Comparison of ENCODE assay signal across 2 cellular contexts in genomic region chr15:23670970-23671369, GRCh38.
TF ChIP-seq lines count a peak whose summit lies in the region.

No MANE protein-coding gene starts in this region.

TF ChIP-seq in HepG2, 621 proteins besides CTCF, POLR2A, EP300 and RAD21:
- TF ChIP-seq, protein P1, sequence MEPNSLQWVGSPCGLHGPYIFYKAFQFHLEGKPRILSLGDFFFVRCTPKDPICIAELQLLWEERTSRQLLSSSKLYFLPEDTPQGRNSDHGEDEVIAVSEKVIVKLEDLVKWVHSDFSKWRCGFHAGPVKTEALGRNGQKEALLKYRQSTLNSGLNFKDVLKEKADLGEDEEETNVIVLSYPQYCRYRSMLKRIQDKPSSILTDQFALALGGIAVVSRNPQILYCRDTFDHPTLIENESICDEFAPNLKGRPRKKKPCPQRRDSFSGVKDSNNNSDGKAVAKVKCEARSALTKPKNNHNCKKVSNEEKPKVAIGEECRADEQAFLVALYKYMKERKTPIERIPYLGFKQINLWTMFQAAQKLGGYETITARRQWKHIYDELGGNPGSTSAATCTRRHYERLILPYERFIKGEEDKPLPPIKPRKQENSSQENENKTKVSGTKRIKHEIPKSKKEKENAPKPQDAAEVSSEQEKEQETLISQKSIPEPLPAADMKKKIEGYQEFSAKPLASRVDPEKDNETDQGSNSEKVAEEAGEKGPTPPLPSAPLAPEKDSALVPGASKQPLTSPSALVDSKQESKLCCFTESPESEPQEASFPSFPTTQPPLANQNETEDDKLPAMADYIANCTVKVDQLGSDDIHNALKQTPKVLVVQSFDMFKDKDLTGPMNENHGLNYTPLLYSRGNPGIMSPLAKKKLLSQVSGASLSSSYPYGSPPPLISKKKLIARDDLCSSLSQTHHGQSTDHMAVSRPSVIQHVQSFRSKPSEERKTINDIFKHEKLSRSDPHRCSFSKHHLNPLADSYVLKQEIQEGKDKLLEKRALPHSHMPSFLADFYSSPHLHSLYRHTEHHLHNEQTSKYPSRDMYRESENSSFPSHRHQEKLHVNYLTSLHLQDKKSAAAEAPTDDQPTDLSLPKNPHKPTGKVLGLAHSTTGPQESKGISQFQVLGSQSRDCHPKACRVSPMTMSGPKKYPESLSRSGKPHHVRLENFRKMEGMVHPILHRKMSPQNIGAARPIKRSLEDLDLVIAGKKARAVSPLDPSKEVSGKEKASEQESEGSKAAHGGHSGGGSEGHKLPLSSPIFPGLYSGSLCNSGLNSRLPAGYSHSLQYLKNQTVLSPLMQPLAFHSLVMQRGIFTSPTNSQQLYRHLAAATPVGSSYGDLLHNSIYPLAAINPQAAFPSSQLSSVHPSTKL (CRISPR knock-in tag; IDR thresholded peaks at IDR 0.05): 0 out of 2 replicates have a peak, but pooled peaks have one; percentile 31
- 0 out of 2 replicates have a peak, but pooled peaks have one; percentile 12 for TF ChIP-seq ZNF644 (CRISPR knock-in tag; IDR thresholded peaks at IDR 0.05; ENCODE audit: low read depth)
- TF ChIP-seq SMC3 (IDR thresholded peaks at IDR 0.05; ENCODE audit: low read length): peak; percentile 4; the same call in 1 of the 2 replicates
- no peak for TF ChIP-seq ZNF451 (CRISPR knock-in tag; IDR thresholded peaks at IDR 0.05)
- peak; percentile 64; the same call in 1 of the 2 replicates for TF ChIP-seq FOXA3 (CRISPR knock-in tag; IDR thresholded peaks at IDR 0.05)
- no peak for TF ChIP-seq SOX6 (IDR thresholded peaks at IDR 0.05)
- TF ChIP-seq SOX6 (CRISPR knock-in tag; IDR thresholded peaks at IDR 0.05): peak; percentile 72
- TF ChIP-seq GATAD2A (CRISPR knock-in tag; IDR thresholded peaks at IDR 0.05): peak; percentile 52; the same call in 1 of the 2 replicates
- TF ChIP-seq SOX13 (IDR thresholded peaks at IDR 0.05): no peak
- TF ChIP-seq SOX13 (CRISPR knock-in tag; conservative IDR thresholded peaks at IDR 0.05 in 1 of 2, IDR thresholded peaks at IDR 0.05 in 1 of 2): peak in 1 of 2 experiments; percentile 43; a peak in 1 of 4 replicates
- TF ChIP-seq ZNF709 (CRISPR knock-in tag; IDR thresholded peaks at IDR 0.05): no peak
- TF ChIP-seq CEBPB (IDR thresholded peaks at IDR 0.05; ENCODE audit: borderline replicate concordance, low read depth, low read length): peak; percentile 95
- no peak for TF ChIP-seq ERF (CRISPR knock-in tag; IDR thresholded peaks at IDR 0.05)
- TF ChIP-seq HOXA5 (CRISPR knock-in tag; IDR thresholded peaks at IDR 0.05): no peak
- peak; percentile 38; the same call in 1 of the 2 replicates for TF ChIP-seq AHDC1 (CRISPR knock-in tag; IDR thresholded peaks at IDR 0.05; ENCODE audit: borderline replicate concordance)
- TF ChIP-seq CEBPG (CRISPR knock-in tag; IDR thresholded peaks at IDR 0.05): peak; percentile 74
- TF ChIP-seq ZFP1 (CRISPR knock-in tag; IDR thresholded peaks at IDR 0.05): peak; percentile 94; the same call in 1 of the 2 replicates
- TF ChIP-seq SOX5 (CRISPR knock-in tag; IDR thresholded peaks at IDR 0.05; ENCODE audit: borderline replicate concordance): peak; percentile 44; the same call in 1 of the 2 replicates
- no peak for TF ChIP-seq FOXP1 (IDR thresholded peaks at IDR 0.05)
- TF ChIP-seq FOXP1 (CRISPR knock-in tag; IDR thresholded peaks at IDR 0.05): peak; percentile 66; the same call in 1 of the 2 replicates

TF ChIP-seq in K562, 482 proteins besides CTCF, POLR2A, EP300 and RAD21:
- no peak for TF ChIP-seq ZNF217 (CRISPR knock-in tag; IDR thresholded peaks at IDR 0.05)
- TF ChIP-seq CBX5 (IDR thresholded peaks at IDR 0.05; ENCODE audit: borderline replicate concordance, low read depth): no peak
- TF ChIP-seq, protein P2, sequence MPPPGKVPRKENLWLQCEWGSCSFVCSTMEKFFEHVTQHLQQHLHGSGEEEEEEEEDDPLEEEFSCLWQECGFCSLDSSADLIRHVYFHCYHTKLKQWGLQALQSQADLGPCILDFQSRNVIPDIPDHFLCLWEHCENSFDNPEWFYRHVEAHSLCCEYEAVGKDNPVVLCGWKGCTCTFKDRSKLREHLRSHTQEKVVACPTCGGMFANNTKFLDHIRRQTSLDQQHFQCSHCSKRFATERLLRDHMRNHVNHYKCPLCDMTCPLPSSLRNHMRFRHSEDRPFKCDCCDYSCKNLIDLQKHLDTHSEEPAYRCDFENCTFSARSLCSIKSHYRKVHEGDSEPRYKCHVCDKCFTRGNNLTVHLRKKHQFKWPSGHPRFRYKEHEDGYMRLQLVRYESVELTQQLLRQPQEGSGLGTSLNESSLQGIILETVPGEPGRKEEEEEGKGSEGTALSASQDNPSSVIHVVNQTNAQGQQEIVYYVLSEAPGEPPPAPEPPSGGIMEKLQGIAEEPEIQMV (tag; conservative IDR thresholded peaks at IDR 0.05; ENCODE audit: low read depth): no peak
- TF ChIP-seq CEBPG (CRISPR knock-in tag; IDR thresholded peaks at IDR 0.05): no peak
- peak in 1 of 2 experiments; percentile 55; a peak in 1 of 4 replicates for TF ChIP-seq CEBPG (tag; conservative IDR thresholded peaks at IDR 0.05 in 1 of 2, IDR thresholded peaks at IDR 0.05 in 1 of 2)
- TF ChIP-seq CEBPB (tag; IDR thresholded peaks at IDR 0.05): peak; percentile 47; the same call in 1 of the 2 replicates
- no peak for TF ChIP-seq L3MBTL2 (IDR thresholded peaks at IDR 0.05)
- no peak for TF ChIP-seq SFPQ (IDR thresholded peaks at IDR 0.05; ENCODE audit: low read depth, low read length)
- TF ChIP-seq EWSR1 (IDR thresholded peaks at IDR 0.05; ENCODE audit: borderline replicate concordance, low read depth, partially characterized antibody): no peak
- TF ChIP-seq NRF1 (conservative IDR thresholded peaks at IDR 0.05 in 1 of 2, IDR thresholded peaks at IDR 0.05 in 1 of 2): no peak
